ENCODE assay signal across 13 cellular contexts in the genomic region with DNA sequence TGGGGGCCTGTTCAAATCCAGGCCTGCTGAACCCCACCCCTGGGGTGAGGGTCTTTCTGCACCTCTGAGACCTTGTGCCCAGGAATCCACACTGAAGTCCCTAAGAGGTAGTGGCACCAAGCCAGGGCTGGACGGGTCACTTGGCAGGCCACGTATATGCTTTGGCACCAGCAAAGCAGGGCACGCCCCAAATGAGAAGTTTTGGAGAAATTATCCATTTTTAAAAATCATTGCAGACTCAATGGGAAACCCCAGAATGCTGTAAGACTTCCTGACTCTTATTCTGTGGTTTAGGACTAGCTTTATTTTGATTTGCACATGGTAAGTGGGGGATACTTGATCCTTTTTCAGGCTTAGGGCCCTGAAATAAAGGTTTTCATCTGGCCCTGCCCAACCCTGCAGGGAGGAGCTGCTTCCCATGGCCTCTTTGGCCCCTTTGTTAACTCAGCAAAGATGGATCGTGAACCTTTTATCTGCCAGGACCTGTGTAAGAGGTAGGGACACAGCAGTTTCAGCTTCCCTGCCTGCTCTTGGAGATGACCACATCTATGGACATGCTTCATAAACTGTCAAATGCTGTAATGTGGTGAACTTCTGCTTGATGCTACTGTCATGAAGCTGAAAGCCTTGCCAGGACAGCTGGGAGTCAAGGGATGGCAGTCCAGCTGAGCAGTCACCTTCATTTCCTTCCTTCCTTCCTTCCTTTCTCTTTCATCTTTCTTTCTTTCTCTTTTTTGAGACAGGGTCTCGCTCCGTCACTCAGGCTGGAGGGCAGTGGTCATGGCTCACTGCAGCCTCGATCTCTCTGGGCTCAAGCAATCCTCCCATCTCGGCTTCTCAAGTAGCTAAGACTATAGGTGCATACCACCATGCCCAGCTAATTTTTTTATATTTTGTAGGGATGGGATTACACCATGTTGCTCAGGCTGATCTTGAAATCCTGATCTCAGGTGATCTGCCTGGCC.
DNase-seq lines count a peak whose midpoint lies in the region; ATAC-seq and TF ChIP-seq lines count a peak whose summit lies in the region.
"Had no signal": no experiment of that assay in that cellular context is flagged by ENCODE, and none has a peak within 500 bp of the region (broad histone marks: within the 10 kb centered on the region; RNA-seq: fewer than 3 reads in every experiment).

No MANE protein-coding gene starts in this region.

- H2BK120ac ChIP-seq in mesenchymal stem cell (ENCODE audit: low read depth, low read length), result no peak overlapping the region

- no peak for DNase-seq in SK-N-SH
- DNase-seq in dermis blood vessel endothelial cell, result peak; percentile 41
- DNase-seq in mesenchymal stem cell, result peak; percentile 49
- peak; percentile 51 to 57 for DNase-seq in tibial nerve (ENCODE audit: low spot score in 2 of 2)
- DNase-seq in cerebellar cortex (ENCODE audit: low spot score), result no peak
- DNase-seq in iPS-NIHi7 (ENCODE audit: extremely low spot score), result no peak
- DNase-seq in vagina (ENCODE audit: extremely low spot score in 2 of 2), result no peak
- DNase-seq: cortex of kidney; OCI-M1; stimulated activated CD4-positive, alpha-beta T cell treated with anti-CD3 and anti-CD28 coated beads, Interleukin-2, amount 100 ng/mL, for 48 hours had no signal

- TF ChIP-seq RAD21 in SK-N-SH (IDR thresholded peaks at IDR 0.05; ENCODE audit: low read length), result no peak

- no peaks in the 10 kb centered on the region for H3K79me1 ChIP-seq in mesenchymal stem cell (replicated peaks; ENCODE audit: low read length, poor library complexity, severe bottlenecking)

- TF ChIP-seq CTCF in SK-N-SH (IDR thresholded peaks at IDR 0.05) (no peak), tibial nerve (IDR thresholded peaks at IDR 0.05) (no peak), vagina (IDR thresholded peaks at IDR 0.05) (no peak)

- POLR2A ChIA-PET in SK-N-SH (lab: Yijun Ruan, JAX), result no interaction called here

- no peak overlapping the region for H3K4me3 ChIP-seq in SK-N-SH (ENCODE audit: low read depth in 2 of 2, low read length in 1 of 2)
- peak overlapping the region in 1 of 2 experiments; percentile 4 for H3K4me3 ChIP-seq in mesenchymal stem cell (ENCODE audit: insufficient read depth in 1 of 2, low read depth in 1 of 2, low read length in 2 of 2)
- no peak overlapping the region for H3K4me3 ChIP-seq in tibial nerve
- H3K4me3 ChIP-seq in vagina, result no peak overlapping the region
- H3K4me3 ChIP-seq: A549 had no signal

- H3K4me2 ChIP-seq in SK-N-SH, result peak overlapping the region; percentile 30; the same call in 1 of the 2 replicates
- no peak overlapping the region for H3K4me2 ChIP-seq in mesenchymal stem cell (ENCODE audit: low read length, poor library complexity, severe bottlenecking)
- H3K4me2 ChIP-seq: A549, KMS-11 had no signal

- intact Hi-C loops in vagina (cut with DNase I), result no loop called here

- H3K4me1 ChIP-seq in SK-N-SH (ENCODE audit: control insufficient read depth in 1 of 2, insufficient read depth in 2 of 2, low read depth in 1 of 2, low read length in 1 of 2), result peaks cover 16 to 20% of the 10 kb centered on the region in 2 experiments; a peak in 2 of 4 replicates
- H3K4me1 ChIP-seq in mesenchymal stem cell (ENCODE audit: control insufficient read depth, insufficient read depth, low read depth, low read length), result peaks cover 30% of the 10 kb centered on the region
- peaks cover 13 to 71% (median 42%) of the 10 kb centered on the region in 4 donors for H3K4me1 ChIP-seq in tibial nerve
- peaks cover 31% of the 10 kb centered on the region for H3K4me1 ChIP-seq in vagina
- H3K4me1 ChIP-seq: A549 had no signal

- TF ChIP-seq POLR2A in tibial nerve (IDR thresholded peaks at IDR 0.05) (no peak), vagina (IDR thresholded peaks at IDR 0.05) (no peak)

- ATAC-seq in SK-N-SH treated with all-trans-retinoic acid at 6 μM for 48 hours, result no peak

- H2BK5ac ChIP-seq in mesenchymal stem cell (ENCODE audit: low read depth, low read length, poor library complexity, severe bottlenecking), result no peak overlapping the region

- no peaks in the 10 kb centered on the region for H3K27me3 ChIP-seq in SK-N-SH (ENCODE audit: insufficient read depth)
- H3K27me3 ChIP-seq in mesenchymal stem cell (ENCODE audit: control insufficient read depth in 1 of 2, insufficient read depth in 1 of 2, low read length in 2 of 2), result no peaks in the 10 kb centered on the region
- no peaks in the 10 kb centered on the region for H3K27me3 ChIP-seq in tibial nerve
- no peaks in the 10 kb centered on the region for H3K27me3 ChIP-seq in vagina

- no peak overlapping the region for H3K14ac ChIP-seq in mesenchymal stem cell (ENCODE audit: low read length in 2 of 2)

- H3K23ac ChIP-seq in mesenchymal stem cell (ENCODE audit: low read length in 2 of 2), result no peak overlapping the region

- no peak overlapping the region for H4K8ac ChIP-seq in mesenchymal stem cell (ENCODE audit: low read length)

- H3K18ac ChIP-seq in mesenchymal stem cell (ENCODE audit: low read depth in 1 of 2, low read length in 2 of 2), result no peak overlapping the region

- no peak for TF ChIP-seq EP300 in SK-N-SH (IDR thresholded peaks at IDR 0.05; ENCODE audit: borderline replicate concordance in 1 of 2, low read depth in 1 of 2, low read length in 1 of 2)
- no peak for TF ChIP-seq EP300 in tibial nerve (IDR thresholded peaks at IDR 0.05)

- no peak overlapping the region for H2BK15ac ChIP-seq in mesenchymal stem cell (ENCODE audit: low read depth, poor library complexity, severe bottlenecking)

- no peaks in the 10 kb centered on the region for H3K9me2 ChIP-seq in SK-N-SH

- no peak overlapping the region; a peak in 1 of 4 replicates for H3K27ac ChIP-seq in SK-N-SH (ENCODE audit: low read depth in 2 of 2, low read length in 1 of 2)
- H3K27ac ChIP-seq in mesenchymal stem cell (ENCODE audit: low read length, poor library complexity, severe bottlenecking), result no peak overlapping the region
- peak overlapping the region; percentile 82 to 96 (median 87) for H3K27ac ChIP-seq in tibial nerve
- no peak overlapping the region for H3K27ac ChIP-seq in vagina
- H3K27ac ChIP-seq: A549, KMS-11 had no signal

- H3K9ac ChIP-seq in SK-N-SH (no peak overlapping the region), mesenchymal stem cell (ENCODE audit: low read length) (peak overlapping the region; percentile 38)
- H3K9ac ChIP-seq: KMS-11 had no signal

- no peak overlapping the region for H2BK12ac ChIP-seq in mesenchymal stem cell (ENCODE audit: low read length in 2 of 2)

- no peaks in the 10 kb centered on the region for H3K36me3 ChIP-seq in SK-N-SH (replicated peaks in 1 of 2; ENCODE audit: control insufficient read depth in 1 of 2, insufficient read depth in 2 of 2, low read length in 1 of 2)
- H3K36me3 ChIP-seq in mesenchymal stem cell (ENCODE audit: control insufficient read depth in 1 of 2, insufficient read depth in 2 of 2, low read depth in 1 of 2, low read length in 2 of 2), result no peaks in the 10 kb centered on the region
- no peaks in the 10 kb centered on the region for H3K36me3 ChIP-seq in tibial nerve
- H3K36me3 ChIP-seq in vagina, result no peaks in the 10 kb centered on the region

- H3K9me3 ChIP-seq in SK-N-SH (0 out of 2 replicates have a peak, but pooled peaks cover 3% of the 10 kb centered on the region), mesenchymal stem cell (ENCODE audit: control insufficient read depth, low read length) (no peaks in the 10 kb centered on the region), tibial nerve (no peaks in the 10 kb centered on the region), vagina (no peaks in the 10 kb centered on the region)
- H3K9me3 ChIP-seq: A549 had no signal

- WGBS in SK-N-SH (ENCODE audit: low lambda C conversion rate), result 84% methylated on average over 8 of the region's 8 CpGs
- WGBS in mesenchymal stem cell, result 90% methylated on average over 7 of the region's 8 CpGs
- WGBS in tibial nerve, 2 donors, result 45 to 51% methylated on average over 8 of the region's 8 CpGs

- no peak overlapping the region for H3K4ac ChIP-seq in mesenchymal stem cell (ENCODE audit: low read depth in 1 of 2, low read length in 2 of 2)

- no peak overlapping the region for H2AK5ac ChIP-seq in mesenchymal stem cell (ENCODE audit: low read length, severe bottlenecking)

- peaks cover 3% of the 10 kb centered on the region for H3F3A ChIP-seq in SK-N-SH (replicated peaks; ENCODE audit: insufficient read depth)

- CTCF ChIA-PET in SK-N-SH (lab: Yijun Ruan, JAX), result interaction anchor here (0.7 to 3.2 kb wide), 5 partner anchors 10 to 390 kb away, joined by 3 to 12 read pairs (median 9); no protein-coding TSS in a partner anchor

- peak overlapping the region; percentile 35; the same call in 1 of the 2 replicates for H2AFZ ChIP-seq in SK-N-SH (ENCODE audit: low read depth)
- no peak overlapping the region for H2AFZ ChIP-seq in mesenchymal stem cell (ENCODE audit: low read depth, low read length)

- H4K91ac ChIP-seq in mesenchymal stem cell (ENCODE audit: low read length), result peak overlapping the region; percentile 6

- no peaks in the 10 kb centered on the region for H3K79me2 ChIP-seq in SK-N-SH (ENCODE audit: insufficient read depth)

- H4K20me1 ChIP-seq in SK-N-SH (ENCODE audit: insufficient read depth), result no peaks in the 10 kb centered on the region

TF ChIP-seq in SK-N-SH, 30 proteins besides CTCF, POLR2A, EP300 and RAD21 (continues in another document):
- TF ChIP-seq, protein P1, sequence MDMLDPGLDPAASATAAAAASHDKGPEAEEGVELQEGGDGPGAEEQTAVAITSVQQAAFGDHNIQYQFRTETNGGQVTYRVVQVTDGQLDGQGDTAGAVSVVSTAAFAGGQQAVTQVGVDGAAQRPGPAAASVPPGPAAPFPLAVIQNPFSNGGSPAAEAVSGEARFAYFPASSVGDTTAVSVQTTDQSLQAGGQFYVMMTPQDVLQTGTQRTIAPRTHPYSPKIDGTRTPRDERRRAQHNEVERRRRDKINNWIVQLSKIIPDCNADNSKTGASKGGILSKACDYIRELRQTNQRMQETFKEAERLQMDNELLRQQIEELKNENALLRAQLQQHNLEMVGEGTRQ (IDR thresholded peaks at IDR 0.05; ENCODE audit: borderline replicate concordance, low read depth, low read length), result no peak
- TF ChIP-seq NFIC (IDR thresholded peaks at IDR 0.05; ENCODE audit: borderline replicate concordance) (no peak), ELF1 (IDR thresholded peaks at IDR 0.05) (no peak), FOSL2 (IDR thresholded peaks at IDR 0.05; ENCODE audit: borderline replicate concordance, low read depth) (no peak)

TF ChIP-seq in SK-N-SH treated with all-trans-retinoic acid at 6 μM for 48 hours, 23 proteins besides CTCF, POLR2A, EP300 and RAD21 (continues in another document):
- no peak for TF ChIP-seq ZFP30 (CRISPR knock-in tag; IDR thresholded peaks at IDR 0.05)
- TF ChIP-seq ISL1 (CRISPR knock-in tag; IDR thresholded peaks at IDR 0.05), result no peak
- TF ChIP-seq SNAI2 (CRISPR knock-in tag; IDR thresholded peaks at IDR 0.05), result no peak
- no peak for TF ChIP-seq GLIS3 (CRISPR knock-in tag; IDR thresholded peaks at IDR 0.05)
- no peak for TF ChIP-seq OSR1 (CRISPR knock-in tag; IDR thresholded peaks at IDR 0.05)

Comparison
In these comparisons a context has a peak if more than half of its experiments do, and no peak if none do; other contexts are left out.
1. DNase-seq: peak in dermis blood vessel endothelial cell (single experiment), mesenchymal stem cell (single experiment) and tibial nerve (2 of 2); none in SK-N-SH (single experiment), cerebellar cortex (single experiment), iPS-NIHi7 (single experiment) and vagina (0 of 2).
2. H3K27ac ChIP-seq: peak in tibial nerve (4 of 4); none in SK-N-SH (0 of 2), mesenchymal stem cell (single experiment) and vagina (single experiment).